Comparison of ENCODE assay signal across 21 cellular contexts in genomic region chr13:104898484-104898883, GRCh38.
DNase-seq lines count a peak whose midpoint lies in the region; ATAC-seq, FAIRE-seq and TF ChIP-seq lines count a peak whose summit lies in the region.
"Had no signal": no experiment of that assay in that cellular context is flagged by ENCODE, and none has a peak within 500 bp of the region (broad histone marks: within the 10 kb centered on the region; RNA-seq: fewer than 3 reads in every experiment).

No MANE protein-coding gene starts in this region.

- H4K5ac ChIP-seq in IMR-90 (ENCODE audit: low read depth, low read length), result no peak overlapping the region
- H4K5ac ChIP-seq in H1 (ENCODE audit: insufficient read length, low read depth, low read length), result no peak overlapping the region
- H4K5ac ChIP-seq in H9 (ENCODE audit: insufficient read length, low read depth, low read length), result no peak overlapping the region

- FAIRE-seq in A549 (lab: Jason Lieb, UNC) (no peak), H1 (lab: Jason Lieb, UNC) (no peak)
- FAIRE-seq: A204.1, D721Med, G401.6, GM12891, GM19239 had no signal

- H3K18ac ChIP-seq in IMR-90 (ENCODE audit: low read depth, low read length) (no peak overlapping the region), H1 (ENCODE audit: extremely low read depth, low read length) (no peak overlapping the region), H9 (ENCODE audit: insufficient read length, low read depth, low read length) (no peak overlapping the region)

- H4K8ac ChIP-seq in IMR-90 (ENCODE audit: low read depth in 2 of 2, low read length in 2 of 2) (no peak overlapping the region), H1 (ENCODE audit: extremely low read depth, insufficient read depth, low read length) (no peak overlapping the region), H9 (replicated peaks; ENCODE audit: insufficient read length, low read depth, low read length) (no peak overlapping the region)

- no peak overlapping the region for H4K91ac ChIP-seq in IMR-90 (ENCODE audit: insufficient read depth, low read depth, low read length)
- no peak overlapping the region for H4K91ac ChIP-seq in H1 (replicated peaks; ENCODE audit: insufficient read length, low read length)
- H4K91ac ChIP-seq in H9 (ENCODE audit: insufficient read length, low read depth, low read length), result no peak overlapping the region

- H4K20me1 ChIP-seq in IMR-90 (ENCODE audit: insufficient read depth, low read length) (no peaks in the 10 kb centered on the region), H1 (replicated peaks in 1 of 2; ENCODE audit: control insufficient read depth in 1 of 2, insufficient read depth in 2 of 2, low read length in 2 of 2) (no peaks in the 10 kb centered on the region), H9 (ENCODE audit: control insufficient read depth, insufficient read depth, insufficient read length) (no peaks in the 10 kb centered on the region)
- H4K20me1 ChIP-seq: BLaER1 treated with 17β-estradiol and CSF1 and Interleukin-3, amounts not matched to agents 10 nM and 100 nM had no signal

- no peak overlapping the region for H3K4ac ChIP-seq in IMR-90 (ENCODE audit: low read depth, low read length)
- H3K4ac ChIP-seq in H1 (replicated peaks; ENCODE audit: insufficient read length, low read depth, low read length), result no peak overlapping the region
- H3K4ac ChIP-seq in H9 (ENCODE audit: low read depth, low read length), result no peak overlapping the region

- H3K27ac ChIP-seq in A549 (no peak overlapping the region), IMR-90 (ENCODE audit: insufficient read depth, low read length) (no peak overlapping the region), H1 (ENCODE audit: low read depth, low read length) (no peak overlapping the region), H9 (ENCODE audit: insufficient read length, low read depth, low read length) (no peak overlapping the region)
- H3K27ac ChIP-seq: BLaER1 treated with 17β-estradiol and CSF1 and Interleukin-3, amounts not matched to agents 10 nM and 100 nM; C4-2B had no signal

- BruUV-seq in IMR-90 (replicated peaks; lab: Mats Ljungman, UMichigan), result no TSS peak

- DNase-seq in A549 (ENCODE audit: low read depth in 1 of 2, low spot score in 1 of 2) (no peak), IMR-90 (no peak), H1 (ENCODE audit: low read depth in 1 of 2, low spot score in 2 of 2) (no peak), UCSD-AML1 (lab: John Stamatoyannopoulos, UW; ENCODE audit: unreplicated experiment) (no peak), H9 (no peak)
- DNase-seq: 8988T; AML-193; Caco-2; Calu3; CD4-positive, alpha-beta T cell; CD8-positive, alpha-beta T cell; DMS79 treated with DMSO at 0.1 percent for 48 hours; GF-D8 had no signal

- H3K79me2 ChIP-seq in H1 (ENCODE audit: control insufficient read depth in 1 of 2, insufficient read depth in 2 of 2, low read length in 2 of 2) (no peaks in the 10 kb centered on the region), H9 (ENCODE audit: insufficient read depth, low read length) (no peaks in the 10 kb centered on the region)

- no peak overlapping the region for H3K27ac Mint-ChIP-seq in H9
- H3K27ac Mint-ChIP-seq: B cell; CD4-positive, alpha-beta T cell; CD8-positive, alpha-beta T cell had no signal

- H3K36me3 ChIP-seq in IMR-90 (ENCODE audit: control insufficient read depth, insufficient read depth, low read length) (no peaks in the 10 kb centered on the region), H1 (ENCODE audit: control insufficient read depth in 2 of 4, insufficient read depth in 4 of 4, low read length in 3 of 4) (no peaks in the 10 kb centered on the region)
- H3K36me3 ChIP-seq: BLaER1 treated with 17β-estradiol and CSF1 and Interleukin-3, amounts not matched to agents 10 nM and 100 nM had no signal

- CTCF ChIA-PET in A549 (lab: Yijun Ruan, JAX) (interaction anchor here (0.7 kb wide), 1 partner anchor 75 kb away, joined by 3 read pairs; no protein-coding TSS in a partner anchor), IMR-90 (lab: Yijun Ruan, JAX) (no interaction called here), H1 (lab: Charles Lee; ENCODE audit: partially characterized antibody) (no interaction called here)

- H3K56ac ChIP-seq in IMR-90 (ENCODE audit: extremely low read depth, insufficient read depth, low read length), result no peak overlapping the region
- no peak overlapping the region for H3K56ac ChIP-seq in H1 (replicated peaks; ENCODE audit: insufficient read length, low read depth, low read length)
- H3K56ac ChIP-seq in H9 (ENCODE audit: insufficient read length, low read depth, low read length), result no peak overlapping the region

- TF ChIP-seq POLR2A in A549 (IDR thresholded peaks at IDR 0.05; ENCODE audit: low read length) (no peak), IMR-90 (IDR thresholded peaks at IDR 0.05; ENCODE audit: low read depth, low read length) (no peak), H1 (IDR thresholded peaks at IDR 0.05; ENCODE audit: control extremely low read depth in 1 of 2, low read depth in 2 of 2, low read length in 2 of 2) (no peak)

- ATAC-seq in A549, result no peak
- no peak for ATAC-seq in IMR-90 (ENCODE audit: low read depth)
- ATAC-seq: CD8-positive, alpha-beta T cell had no signal

- dilution Hi-C loops in IMR-90 (cut with HindIII; ENCODE audit: low sequenced_read_pairs, unreplicated experiment), result no loop called here

- no peaks in the 10 kb centered on the region for H3K4me1 ChIP-seq in A549
- H3K4me1 ChIP-seq in IMR-90 (ENCODE audit: control insufficient read depth, insufficient read depth, low read length), result no peaks in the 10 kb centered on the region
- no peaks in the 10 kb centered on the region for H3K4me1 ChIP-seq in H1 (replicated peaks in 1 of 4; ENCODE audit: control insufficient read depth in 3 of 4, insufficient read depth in 4 of 4, low read length in 3 of 4)
- no peaks in the 10 kb centered on the region for H3K4me1 ChIP-seq in H9 (ENCODE audit: insufficient read depth, low read length)
- H3K4me1 ChIP-seq: BLaER1 treated with 17β-estradiol and CSF1 and Interleukin-3, amounts not matched to agents 10 nM and 100 nM; Caco-2 had no signal

- H3K14ac ChIP-seq in IMR-90 (replicated peaks; ENCODE audit: low read depth, low read length) (no peak overlapping the region), H1 (ENCODE audit: insufficient read length) (no peak overlapping the region), H9 (ENCODE audit: insufficient read depth, low read length) (no peak overlapping the region)

- no peaks in the 10 kb centered on the region for H3K36me3 Mint-ChIP-seq in H9 (ENCODE audit: insufficient read depth in 1 of 3, low read depth in 3 of 3)
- H3K36me3 Mint-ChIP-seq: CD8-positive, alpha-beta T cell had no signal

- TF ChIP-seq EP300 in A549 (IDR thresholded peaks at IDR 0.05) (no peak), H1 (IDR thresholded peaks at IDR 0.05; ENCODE audit: borderline replicate concordance in 1 of 2, low read depth in 2 of 2, low read length in 2 of 2) (no peak)

- H2AFZ ChIP-seq in IMR-90 (replicated peaks; ENCODE audit: low read length, poor library complexity) (no peak overlapping the region), H1 (ENCODE audit: low read length) (no peak overlapping the region), H9 (ENCODE audit: low read length) (no peak overlapping the region)

- H2BK12ac ChIP-seq in H1 (ENCODE audit: low read depth, low read length), result no peak overlapping the region
- H2BK12ac ChIP-seq in H9 (ENCODE audit: insufficient read length, low read depth, low read length), result no peak overlapping the region

- H3K9me3 Mint-ChIP-seq in H9, result no peaks in the 10 kb centered on the region
- H3K9me3 Mint-ChIP-seq: CD4-positive, alpha-beta T cell had no signal

- H2BK20ac ChIP-seq in IMR-90 (ENCODE audit: low read depth, low read length), result no peak overlapping the region
- no peak overlapping the region for H2BK20ac ChIP-seq in H1 (ENCODE audit: low read length)
- no peak overlapping the region for H2BK20ac ChIP-seq in H9 (ENCODE audit: low read depth, low read length, poor library complexity, severe bottlenecking)

- no peaks in the 10 kb centered on the region for H3K27me3 ChIP-seq in IMR-90 (ENCODE audit: control insufficient read depth, insufficient read depth, low read length)
- H3K27me3 ChIP-seq in H1 (replicated peaks in 1 of 4; ENCODE audit: control insufficient read depth in 3 of 4, extremely low read depth in 1 of 4, insufficient read depth in 3 of 4, low read length in 3 of 4), result no peaks in the 10 kb centered on the region
- no peaks in the 10 kb centered on the region for H3K27me3 ChIP-seq in H9 (ENCODE audit: insufficient read depth, low read length)
- H3K27me3 ChIP-seq: BLaER1 treated with 17β-estradiol and CSF1 and Interleukin-3, amounts not matched to agents 10 nM and 100 nM had no signal

- H2AK9ac ChIP-seq in IMR-90 (replicated peaks; ENCODE audit: low read depth, low read length, poor library complexity), result no peak overlapping the region

- H3K9ac ChIP-seq in IMR-90 (ENCODE audit: low read depth, low read length) (no peak overlapping the region), H1 (replicated peaks in 1 of 4; ENCODE audit: extremely low read depth in 1 of 4, low read depth in 3 of 4, low read length in 3 of 4) (no peak overlapping the region), H9 (ENCODE audit: extremely low read depth, insufficient read length, low read length) (no peak overlapping the region)
- H3K9ac ChIP-seq: BLaER1 treated with 17β-estradiol and CSF1 and Interleukin-3, amounts not matched to agents 10 nM and 100 nM had no signal

- H3K9me3 ChIP-seq in A549 (no peaks in the 10 kb centered on the region), IMR-90 (ENCODE audit: control insufficient read depth, insufficient read depth, low read length) (no peaks in the 10 kb centered on the region), H1 (ENCODE audit: insufficient read depth in 2 of 2, low read depth in 1 of 2, low read length in 1 of 2) (no peaks in the 10 kb centered on the region), H9 (ENCODE audit: control insufficient read depth, low read depth, low read length) (no peaks in the 10 kb centered on the region)
- H3K9me3 ChIP-seq: BLaER1 treated with 17β-estradiol and CSF1 and Interleukin-3, amounts not matched to agents 10 nM and 100 nM; Caco-2 had no signal

- H3K4me3 Mint-ChIP-seq in H9, result no peak overlapping the region
- H3K4me3 Mint-ChIP-seq: B cell; CD4-positive, alpha-beta T cell; CD8-positive, alpha-beta T cell had no signal

- no peak overlapping the region for H2AK5ac ChIP-seq in IMR-90 (ENCODE audit: low read depth, low read length)
- no peak overlapping the region for H2AK5ac ChIP-seq in H1 (ENCODE audit: low read depth, low read length)
- H2AK5ac ChIP-seq in H9 (ENCODE audit: insufficient read length, low read length), result no peak overlapping the region

- H3K23ac ChIP-seq in IMR-90 (ENCODE audit: low read depth, low read length) (no peak overlapping the region), H1 (ENCODE audit: insufficient read length) (no peak overlapping the region), H9 (ENCODE audit: insufficient read length, low read depth, low read length) (no peak overlapping the region)

- no peak overlapping the region for H2BK15ac ChIP-seq in IMR-90 (ENCODE audit: low read depth, low read length)
- H2BK15ac ChIP-seq in H1 (ENCODE audit: low read length), result no peak overlapping the region
- H2BK15ac ChIP-seq in H9 (ENCODE audit: low read depth, low read length), result no peak overlapping the region

- in situ Hi-C loops in IMR-90 (cut with MboI; ENCODE audit: low sequenced_read_pairs), result no loop called here

- H3K4me3 ChIP-seq in A549 (no peak overlapping the region), IMR-90 (ENCODE audit: insufficient read depth, low read depth, low read length) (no peak overlapping the region), H1 (ENCODE audit: extremely low read depth in 1 of 4, insufficient read depth in 2 of 4, low read depth in 3 of 4, low read length in 4 of 4) (no peak overlapping the region)
- H3K4me3 ChIP-seq: BLaER1 treated with 17β-estradiol and CSF1 and Interleukin-3, amounts not matched to agents 10 nM and 100 nM had no signal

- TF ChIP-seq CTCF in A549 (IDR thresholded peaks at IDR 0.05) (no peak), IMR-90 (conservative IDR thresholded peaks at IDR 0.05; ENCODE audit: low read depth, low read length) (no peak), H1 (IDR thresholded peaks at IDR 0.05; ENCODE audit: control extremely low read depth in 1 of 3, insufficient read depth in 1 of 3, low read depth in 1 of 3, low read length in 3 of 3) (no peak), H9 (conservative IDR thresholded peaks at IDR 0.05) (no peak)

- no peaks in the 10 kb centered on the region for H3K9me1 ChIP-seq in IMR-90 (ENCODE audit: insufficient read depth, low read length)

- H3K4me1 Mint-ChIP-seq in H9, result no peaks in the 10 kb centered on the region
- H3K4me1 Mint-ChIP-seq: B cell had no signal

- H3K27me3 Mint-ChIP-seq in H9 (ENCODE audit: low read depth), result no peaks in the 10 kb centered on the region
- H3K27me3 Mint-ChIP-seq: B cell; CD4-positive, alpha-beta T cell had no signal

- intact Hi-C loops in IMR-90 (cut with micrococcal nuclease), result no loop called here

- no peak overlapping the region for H3K4me2 ChIP-seq in A549
- no peak overlapping the region for H3K4me2 ChIP-seq in IMR-90 (ENCODE audit: low read depth, low read length)
- H3K4me2 ChIP-seq in H1 (ENCODE audit: insufficient read depth in 1 of 2, low read depth in 2 of 2, low read length in 2 of 2), result no peak overlapping the region
- no peak overlapping the region for H3K4me2 ChIP-seq in H9 (ENCODE audit: insufficient read depth, insufficient read length, low read length)
- H3K4me2 ChIP-seq: BLaER1 treated with 17β-estradiol and CSF1 and Interleukin-3, amounts not matched to agents 10 nM and 100 nM had no signal

- H3T11ph ChIP-seq in H9 (ENCODE audit: low read length), result no peak overlapping the region

- POLR2A ChIA-PET in A549 (lab: Yijun Ruan, JAX) (no interaction called here), IMR-90 (lab: Charles Lee; ENCODE audit: unreplicated experiment) (interaction anchor here (0.5 kb wide), 1 partner anchor 783 kb away, joined by 3 read pairs; no protein-coding TSS in a partner anchor), H1 (lab: Charles Lee; ENCODE audit: partially characterized antibody) (no interaction called here)

- H2BK5ac ChIP-seq in IMR-90 (ENCODE audit: low read depth, low read length, poor library complexity, severe bottlenecking) (no peak overlapping the region), H1 (ENCODE audit: low read depth, low read length) (no peak overlapping the region), H9 (ENCODE audit: insufficient read length, low read length) (no peak overlapping the region)

- H3K79me1 ChIP-seq in IMR-90 (ENCODE audit: low read depth in 1 of 2, low read length in 2 of 2), result no peaks in the 10 kb centered on the region
- H3K79me1 ChIP-seq in H1 (ENCODE audit: low read depth, low read length), result no peaks in the 10 kb centered on the region
- no peaks in the 10 kb centered on the region for H3K79me1 ChIP-seq in H9 (ENCODE audit: insufficient read depth, low read depth, low read length, poor library complexity, severe bottlenecking)

- H2BK120ac ChIP-seq in IMR-90 (ENCODE audit: low read depth, low read length), result no peak overlapping the region
- H2BK120ac ChIP-seq in H1 (replicated peaks; ENCODE audit: low read depth, low read length), result no peak overlapping the region
- no peak overlapping the region for H2BK120ac ChIP-seq in H9 (ENCODE audit: low read depth, low read length, poor library complexity, severe bottlenecking)

- H3K23me2 ChIP-seq in H1 (ENCODE audit: low read depth, low read length), result no peaks in the 10 kb centered on the region
- no peaks in the 10 kb centered on the region for H3K23me2 ChIP-seq in H9 (ENCODE audit: insufficient read length, low read depth, low read length, poor library complexity, severe bottlenecking)

- no peak for TF ChIP-seq RAD21 in A549 (conservative IDR thresholded peaks at IDR 0.05 in 1 of 2, IDR thresholded peaks at IDR 0.05 in 1 of 2)
- TF ChIP-seq RAD21 in IMR-90 (IDR thresholded peaks at IDR 0.05; ENCODE audit: low read length), result no peak
- TF ChIP-seq RAD21 in H1 (IDR thresholded peaks at IDR 0.05 in 1 of 2, conservative IDR thresholded peaks at IDR 0.05 in 1 of 2; ENCODE audit: low read depth in 2 of 2, low read length in 2 of 2), result no peak

- WGBS in A549 (ENCODE audit: missing lambda C conversion rate), result 40% methylated on average over 3 of the region's 3 CpGs
- 100% methylated on average over 1 of the region's 3 CpGs; no CpG with 5 or more reads in 1 of the 2 experiments for WGBS in IMR-90 (ENCODE audit: extremely low coverage in 2 of 2, insufficient read length in 1 of 2), 2 experiments
- 97 to 100% methylated on average over 1 to 3 of the region's 3 CpGs for WGBS in H1 (ENCODE audit: extremely low coverage in 1 of 2, insufficient coverage in 1 of 2, insufficient read length in 1 of 2, insufficient replicate concordance in 2 of 2, low coverage in 1 of 2, low lambda C conversion rate in 2 of 2, missing lambda C conversion rate in 1 of 2), 2 experiments
- WGBS in H9 (ENCODE audit: extremely low coverage, insufficient read length, low lambda C conversion rate), result 100% methylated on average over 1 of the region's 3 CpGs

Comparison
In these comparisons a context has a peak if more than half of its experiments do, and no peak if none do; other contexts are left out.
1. Of the 18 proteins assayed by ChIP-seq in both H1 and A549: peak only in H1: none; only in A549: none; in both: MAFK; in neither: 17.